ENCODE assay signal across 33 cellular contexts in the genomic region with DNA sequence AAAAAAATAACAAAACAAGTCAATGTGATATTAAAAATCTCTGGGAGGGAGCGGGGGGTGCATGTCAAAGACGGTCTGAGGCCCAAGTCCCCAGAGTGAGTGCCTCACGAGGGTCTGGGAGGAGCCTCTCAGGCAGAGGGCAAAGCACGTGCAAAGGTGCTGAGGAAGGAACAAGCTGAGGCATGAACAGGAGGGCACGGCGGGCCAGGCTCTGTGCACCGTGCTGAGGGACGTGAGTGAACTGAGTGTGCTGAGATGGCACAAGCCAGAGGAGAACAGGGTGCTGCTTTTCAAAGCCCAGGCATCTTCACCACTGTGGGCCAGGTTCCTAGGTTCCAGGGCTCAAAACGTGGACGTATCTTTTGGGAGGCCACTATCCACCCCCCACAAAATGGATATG.
"Had no signal": no experiment of that assay in that cellular context is flagged by ENCODE, and none has a peak within 500 bp of the region (broad histone marks: within the 10 kb centered on the region; RNA-seq: fewer than 3 reads in every experiment).

No MANE protein-coding gene starts in this region.

- H3K4me3 ChIP-seq: MG63 had no signal

- H3K9me3 ChIP-seq: MG63 had no signal

- H3K27me3 ChIP-seq: MG63 had no signal

- DNase-seq: Karpas-422, Kasumi-1, MG63, MM.1S, MV-4-11, NCI-H1048, NCI-H1092, NCI-H1092 treated with DMSO at 0.1 percent for 48 hours, NCI-H1105, NCI-H1105 treated with DMSO at 0.1 percent for 48 hours, NCI-H1417 treated with DMSO at 0.1 percent for 48 hours, NCI-H1436, NCI-H1436 treated with DMSO at 0.1 percent for 48 hours, NCI-H146, NCI-H1694, NCI-H1694 treated with DMSO at 0.1 percent for 48 hours, NCI-H187, NCI-H187 treated with DMSO at 0.1 percent for 48 hours, NCI-H1930, NCI-H2029, NCI-H2029 treated with DMSO at 0.1 percent for 48 hours, NCI-H2081, NCI-H2081 treated with DMSO at 0.1 percent for 48 hours, NCI-H2107, NCI-H2171, NCI-H2171 treated with DMSO at 0.1 percent for 48 hours, NCI-H2227 treated with DMSO at 0.1 percent for 48 hours, NCI-H226, NCI-H345, NCI-H446, NCI-H446 treated with DMSO at 0.1 percent for 48 hours, NCI-H510A, NCI-H510A treated with DMSO at 0.1 percent for 48 hours had no signal

- H3K36me3 ChIP-seq: MG63 had no signal
